8 cellular contexts compared by ENCODE assay signal in genomic region chr22:26679003-26679629, GRCh38. TPM values are rescaled to one million over a fixed set of nuclear protein-coding genes. Genes with fewer than 3 reads are reported as not detected.
DNase-seq lines count a peak whose midpoint lies in the region; ATAC-seq and TF ChIP-seq lines count a peak whose summit lies in the region.

No MANE protein-coding gene starts in this region.

- ATAC-seq in HG03108 (IDR thresholded peaks at IDR 0.05; ENCODE audit: unreplicated experiment), result no peak
- ATAC-seq in GM21528 (IDR thresholded peaks at IDR 0.05; ENCODE audit: low FRiP score, unreplicated experiment), result no peak

- no peak overlapping the region for H2AFZ ChIP-seq in SK-N-SH (ENCODE audit: low read depth)

- H3K9me2 ChIP-seq in SK-N-SH, result no peaks in the 10 kb centered on the region

- no peaks in the 10 kb centered on the region for H4K20me1 ChIP-seq in SK-N-SH (ENCODE audit: insufficient read depth)

- in situ Hi-C loops in G401 (cut with HindIII; ENCODE audit: low sequenced_read_pairs), result no loop called here

- H3K36me3 Mint-ChIP-seq in activated naive CD4-positive, alpha-beta T cell treated with anti-CD3 and anti-CD28 coated beads, Interleukin-2, amount 10 ng/mL, durations not matched to agents 7 days and 5 days, result peaks cover 60% of the 10 kb centered on the region

- peak overlapping the region in 1 of 2 experiments; percentile 18; a peak in 1 of 4 replicates for H3K4me3 ChIP-seq in SK-N-SH (ENCODE audit: low read depth in 2 of 2, low read length in 1 of 2)

- WGBS in SK-N-SH (ENCODE audit: low lambda C conversion rate), result 53% methylated on average over 9 of the region's 9 CpGs

- H3K4me2 ChIP-seq in SK-N-SH, result no peak overlapping the region

- no peaks in the 10 kb centered on the region for H3F3A ChIP-seq in SK-N-SH (replicated peaks; ENCODE audit: insufficient read depth)

- TF ChIP-seq RAD21 in SK-N-SH (IDR thresholded peaks at IDR 0.05; ENCODE audit: low read length), result peak; percentile 90

- peaks cover 7 to 19% of the 10 kb centered on the region in 2 experiments; a peak in 3 of 4 replicates for H3K4me1 ChIP-seq in SK-N-SH (ENCODE audit: control insufficient read depth in 1 of 2, insufficient read depth in 2 of 2, low read depth in 1 of 2, low read length in 1 of 2)

- CTCF ChIA-PET in SK-N-SH (lab: Yijun Ruan, JAX), result interaction anchor here (0.6 to 2.3 kb wide), 25 partner anchors 8 to 1338 kb away, joined by 3 to 10 read pairs (median 3); no protein-coding TSS in a partner anchor
- CTCF ChIA-PET in activated naive CD4-positive, alpha-beta T cell treated with anti-CD3 and anti-CD28 coated beads, Interleukin-2, amount 10 ng/mL, durations not matched to agents 7 days and 5 days (lab: Charles Lee), result interaction anchor here (0.5 to 1.5 kb wide), 12 partner anchors 11 to 315 kb away, joined by 3 to 5 read pairs (median 3); partner anchors contain the start of genes HPS4, MIAT and SRRD

- DNase-seq in G401 (ENCODE audit: low spot score) (peak; percentile 71), Kasumi-1 (lab: John Stamatoyannopoulos, UW) (peak; percentile 76 to 84), SK-N-SH (peak; percentile 83), glomerular visceral epithelial cell (ENCODE audit: extremely low spot score) (peak; percentile 79), pons (ENCODE audit: low spot score) (peak; percentile 72)
- DNase-seq in activated naive CD4-positive, alpha-beta T cell treated with anti-CD3 and anti-CD28 coated beads, Interleukin-2, amount 10 ng/mL, durations not matched to agents 7 days and 5 days, result peak; percentile 83

- no peaks in the 10 kb centered on the region for H3K9me3 Mint-ChIP-seq in activated naive CD4-positive, alpha-beta T cell treated with anti-CD3 and anti-CD28 coated beads, Interleukin-2, amount 10 ng/mL, durations not matched to agents 7 days and 5 days

- H3K9ac ChIP-seq in SK-N-SH, result no peak overlapping the region

- no peaks in the 10 kb centered on the region for H3K27me3 Mint-ChIP-seq in activated naive CD4-positive, alpha-beta T cell treated with anti-CD3 and anti-CD28 coated beads, Interleukin-2, amount 10 ng/mL, durations not matched to agents 7 days and 5 days

- POLR2A ChIA-PET in SK-N-SH (lab: Yijun Ruan, JAX), result interaction anchor here (0.6 kb wide), 1 partner anchor 21 kb away, joined by 3 read pairs; no protein-coding TSS in a partner anchor

- H3K27me3 ChIP-seq in SK-N-SH (ENCODE audit: insufficient read depth), result no peaks in the 10 kb centered on the region

- H3K36me3 ChIP-seq in SK-N-SH (replicated peaks in 1 of 2; ENCODE audit: control insufficient read depth in 1 of 2, insufficient read depth in 2 of 2, low read length in 1 of 2), result peaks cover 6% of the 10 kb centered on the region in 2 experiments

- no peak overlapping the region for H3K4me3 Mint-ChIP-seq in activated naive CD4-positive, alpha-beta T cell treated with anti-CD3 and anti-CD28 coated beads, Interleukin-2, amount 10 ng/mL, durations not matched to agents 7 days and 5 days

- TF ChIP-seq EP300 in SK-N-SH (IDR thresholded peaks at IDR 0.05; ENCODE audit: borderline replicate concordance in 1 of 2, low read depth in 1 of 2, low read length in 1 of 2), result 0 out of 4 replicates have a peak, but pooled peaks of 1 of the 2 experiments have one; percentile 30

- H3K27ac Mint-ChIP-seq in activated naive CD4-positive, alpha-beta T cell treated with anti-CD3 and anti-CD28 coated beads, Interleukin-2, amount 10 ng/mL, durations not matched to agents 7 days and 5 days, result no peak overlapping the region

- peaks cover 23% of the 10 kb centered on the region for H3K79me2 ChIP-seq in SK-N-SH (ENCODE audit: insufficient read depth)

- H3K9me3 ChIP-seq in SK-N-SH, result no peaks in the 10 kb centered on the region

- TF ChIP-seq CTCF in SK-N-SH (IDR thresholded peaks at IDR 0.05), result peak; percentile 94

- H3K4me1 Mint-ChIP-seq in activated naive CD4-positive, alpha-beta T cell treated with anti-CD3 and anti-CD28 coated beads, Interleukin-2, amount 10 ng/mL, durations not matched to agents 7 days and 5 days, result peaks cover 50% of the 10 kb centered on the region

- H3K27ac ChIP-seq in SK-N-SH (ENCODE audit: low read depth in 2 of 2, low read length in 1 of 2), result peak overlapping the region in 1 of 2 experiments; percentile 14; a peak in 1 of 4 replicates

TF ChIP-seq in SK-N-SH, 30 proteins besides CTCF, POLR2A, EP300 and RAD21:
- TF ChIP-seq FOSL2 (IDR thresholded peaks at IDR 0.05; ENCODE audit: borderline replicate concordance, low read depth) (no peak), GABPA (IDR thresholded peaks at IDR 0.05; ENCODE audit: low read depth) (no peak), SMC3 (IDR thresholded peaks at IDR 0.05; ENCODE audit: low read depth, low read length) (peak; percentile 80), EZH2phosphoT487 (IDR thresholded peaks at IDR 0.05; ENCODE audit: borderline replicate concordance, low read depth) (no peak), USF2 (IDR thresholded peaks at IDR 0.05; ENCODE audit: borderline replicate concordance, low read depth, low read length) (no peak), RXRA (IDR thresholded peaks at IDR 0.05; ENCODE audit: borderline replicate concordance, low read depth) (no peak), MXI1 (IDR thresholded peaks at IDR 0.05; ENCODE audit: low read depth, low read length) (peak; percentile 53; the same call in 1 of the 2 replicates), FOXJ3 (CRISPR knock-in tag; IDR thresholded peaks at IDR 0.05) (no peak), RFX5 (IDR thresholded peaks at IDR 0.05; ENCODE audit: low read length) (no peak), TAF1 (IDR thresholded peaks at IDR 0.05; ENCODE audit: borderline replicate concordance, low read depth, low read length) (no peak), MEF2A (IDR thresholded peaks at IDR 0.05; ENCODE audit: borderline replicate concordance, low read depth) (no peak), RCOR1 (IDR thresholded peaks at IDR 0.05; ENCODE audit: low read length) (peak; percentile 47; the same call in 1 of the 2 replicates), CHD2 (IDR thresholded peaks at IDR 0.05; ENCODE audit: low read length, partially characterized antibody) (peak; percentile 36), TCF12 (IDR thresholded peaks at IDR 0.05) (no peak)

RNA-seq across cellular contexts. Expression of gene MIAT, which starts 21.7 kb away (rescaled TPM):
- total RNA-seq in G401 (2014; rRNA removed; shearing (Covaris generic)), result 0.14 TPM in 1 of 2 replicates, not detected in the other
- polyA plus RNA-seq in SK-N-SH (2012; rRNA removed), result 5.4 and 10.4 TPM in 2 replicates
- 0.62 and 1.1 TPM in 2 replicates for polyA plus RNA-seq in SK-N-SH (2012; cell fraction: cytosol; rRNA removed)
- polyA plus RNA-seq in SK-N-SH (2012; cell fraction: nucleus; rRNA removed), result 44.1 and 55.9 TPM in 2 replicates

RNA-seq across cellular contexts. Expression of gene CRYBA4, which starts 57.4 kb away (rescaled TPM):
- not detected in 2 replicates for total RNA-seq in G401 (2014; rRNA removed; shearing (Covaris generic))
- not detected in 2 replicates for polyA plus RNA-seq in SK-N-SH (2012; rRNA removed)
- not detected in 2 replicates for polyA plus RNA-seq in SK-N-SH (2012; cell fraction: cytosol; rRNA removed)
- not detected in 2 replicates for polyA plus RNA-seq in SK-N-SH (2012; cell fraction: nucleus; rRNA removed)
